Comparison of ENCODE assay signal across 21 cellular contexts in genomic region chr14:99909500-99910064, GRCh38.
"Had no signal": no experiment of that assay in that cellular context is flagged by ENCODE, and none has a peak within 500 bp of the region (broad histone marks: within the 10 kb centered on the region; RNA-seq: fewer than 3 reads in every experiment).

No MANE protein-coding gene starts in this region.

- DNase-seq: activated CD4-positive, alpha-beta T cell treated with anti-CD3 and anti-CD28 coated beads, Interleukin-2, amount 10 ng/mL, durations not matched to agents 24 days and 14 days; activated CD4-positive, CD25-positive, alpha-beta regulatory T cell; activated CD8-positive, alpha-beta memory T cell treated with anti-CD3 and anti-CD28 coated beads, Interleukin-2, amount 50 U/mL, for 4 hours; activated CD8-positive, alpha-beta T cell treated with anti-CD3 and anti-CD28 coated beads, Interleukin-2, amount 10 ng/mL, durations not matched to agents 7 days and 5 days; activated gamma-delta T cell treated with Interleukin-2 at 50 U/mL for 16 hours; activated T-cell treated with anti-CD3 and anti-CD28 coated beads, Interleukin-2, amount 50 U/mL, for 48 hours; amniotic stem cell; brain microvascular endothelial cell; effector memory CD4-positive, alpha-beta T cell; mammary epithelial cell; mucosa of descending colon; naive thymus-derived CD4-positive, alpha-beta T cell; stimulated activated CD4-positive, alpha-beta T cell treated with anti-CD3 and anti-CD28 coated beads, Interleukin-4, amount 100 ng/mL, for 24 hours; stimulated activated naive CD4-positive, alpha-beta T cell; T-helper 17 cell; uterus had no signal

- H3K4me3 ChIP-seq: mucosa of descending colon, right atrium auricular region, skin epidermis, tibial nerve, uterus had no signal

- H3K27ac ChIP-seq: neutrophil, right atrium auricular region, tibial nerve, uterus had no signal

- H3K36me3 ChIP-seq: brain microvascular endothelial cell, neutrophil, uterus had no signal

- H3K4me1 ChIP-seq: right atrium auricular region, uterus had no signal

- H3K27me3 ChIP-seq: brain microvascular endothelial cell, right atrium auricular region, tibial nerve, uterus had no signal

- FAIRE-seq: keratinocyte had no signal

- H3K9me3 ChIP-seq: mucosa of descending colon, neutrophil, right atrium auricular region, tibial nerve, uterus had no signal
